In the genomic region with DNA sequence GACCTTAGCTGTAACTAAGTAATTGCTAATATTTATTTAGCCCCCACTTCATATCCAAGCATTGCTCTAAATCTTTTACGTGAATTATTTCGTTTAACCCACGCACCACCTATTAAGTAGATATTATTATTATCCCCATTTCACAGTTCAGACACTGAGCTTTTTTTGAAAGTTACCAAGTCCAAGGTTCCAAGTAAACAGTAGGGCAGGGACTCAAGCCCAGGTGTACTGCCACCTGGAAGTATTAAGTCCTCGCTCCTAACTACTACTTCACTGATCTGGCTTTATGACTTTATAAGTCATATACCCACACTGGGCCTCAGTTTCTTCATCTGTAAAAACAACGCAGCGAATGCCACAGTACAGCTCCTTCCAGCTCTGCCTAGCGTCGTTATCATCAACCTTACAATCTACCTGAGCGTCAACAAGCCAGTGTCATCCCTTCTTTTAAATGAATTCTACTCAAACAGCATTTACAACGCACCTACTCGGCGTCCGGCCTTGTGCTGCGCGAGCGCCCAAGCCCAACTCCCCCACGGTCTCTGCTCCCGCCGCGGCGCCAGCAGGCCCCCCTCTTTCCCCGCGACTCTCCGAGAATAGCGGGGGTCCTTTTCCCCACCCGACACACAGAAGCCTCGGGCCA, we compare ENCODE assay signal across 8 cellular contexts. TPM values are rescaled to one million over a fixed set of nuclear protein-coding genes. Genes with fewer than 3 reads are reported as not detected.
DNase-seq lines count a peak whose midpoint lies in the region; ATAC-seq and TF ChIP-seq lines count a peak whose summit lies in the region.

No MANE protein-coding gene starts in this region.

- TF ChIP-seq CTCF in AG10803 (conservative IDR thresholded peaks at IDR 0.05; ENCODE audit: low read length): no peak
- no peak for TF ChIP-seq CTCF in uterus (IDR thresholded peaks at IDR 0.05)

- H3K27me3 Mint-ChIP-seq in naive thymus-derived CD8-positive, alpha-beta T cell: peaks cover 0 to 4% (median 0%) of the 10 kb centered on the region in 5 donors

- 1% methylated on average over 27 of the region's 27 CpGs for WGBS in esophagus, 2 donors

- TF ChIP-seq POLR2A in uterus (IDR thresholded peaks at IDR 0.05): no peak

- H3K36me3 Mint-ChIP-seq in naive thymus-derived CD8-positive, alpha-beta T cell: peaks cover 0 to 8% (median 0%) of the 10 kb centered on the region in 3 donors

- H3K27me3 ChIP-seq in esophagus (ENCODE audit: control insufficient read depth in 1 of 2, insufficient read depth in 2 of 2, low read length in 2 of 2) (no peaks in the 10 kb centered on the region), uterus (no peaks in the 10 kb centered on the region)

- POLR2A ChIA-PET in naive thymus-derived CD8-positive, alpha-beta T cell (lab: Charles Lee): interaction anchor here (1.1 to 4.1 kb wide), 7 partner anchors 9 to 146 kb away, joined by 4 to 44 read pairs (median 9); a partner anchor contains a TSS

- H3K4me1 ChIP-seq in esophagus (ENCODE audit: control insufficient read depth in 2 of 2, insufficient read depth in 2 of 2, low read length in 1 of 2) (peaks cover 0 to 9% of the 10 kb centered on the region in 2 donors), uterus (peaks cover 0 to 12% of the 10 kb centered on the region in 2 donors)

- peak overlapping the region; percentile 95 to 100 (median 100) for H3K4me3 Mint-ChIP-seq in naive thymus-derived CD8-positive, alpha-beta T cell

- peak overlapping the region; percentile 92 for H3K4me3 ChIP-seq in AG10803 (ENCODE audit: low read length)
- peak overlapping the region; percentile 78 to 85 for H3K4me3 ChIP-seq in esophagus (ENCODE audit: low read depth in 1 of 2, low read length in 2 of 2)
- peak overlapping the region; percentile 94 to 96 for H3K4me3 ChIP-seq in uterus

- ATAC-seq in GM19023 (IDR thresholded peaks at IDR 0.05; ENCODE audit: unreplicated experiment) (peak; percentile 15), HG03432 (IDR thresholded peaks at IDR 0.05; ENCODE audit: unreplicated experiment) (peak; percentile 17)
- ATAC-seq in naive thymus-derived CD8-positive, alpha-beta T cell: peak; percentile 16 to 18

- H3K4me1 Mint-ChIP-seq in naive thymus-derived CD8-positive, alpha-beta T cell: peaks cover 18 to 57% (median 53%) of the 10 kb centered on the region in 4 donors

- intact Hi-C loops in uterus (cut with DNase I; ENCODE audit: low total_unique reads): no loop called here

- no peaks in the 10 kb centered on the region for H3K9me3 Mint-ChIP-seq in naive thymus-derived CD8-positive, alpha-beta T cell

- H3K27ac ChIP-seq in esophagus (ENCODE audit: low read depth in 2 of 2, low read length in 1 of 2) (peak overlapping the region; percentile 80 to 83), uterus (peak overlapping the region; percentile 80 to 81)

- DNase-seq in AG10803 (ENCODE audit: low read depth) (peak; percentile 9), UCSD-AML1 (lab: John Stamatoyannopoulos, UW; ENCODE audit: unreplicated experiment) (peak; percentile 39), uterus (peak in 1 of 2 donors; percentile 25), NCI-H1436 treated with DMSO at 0.1 percent for 48 hours (lab: John Stamatoyannopoulos, UW) (no peak)
- DNase-seq in naive thymus-derived CD8-positive, alpha-beta T cell: peak in 2 of 10 donors; percentile 20 to 35

- peak overlapping the region; percentile 97 to 100 (median 99) for H3K27ac Mint-ChIP-seq in naive thymus-derived CD8-positive, alpha-beta T cell

- H3K36me3 ChIP-seq in esophagus (ENCODE audit: control insufficient read depth in 2 of 2, insufficient read depth in 2 of 2, low read length in 1 of 2): no peaks in the 10 kb centered on the region
- H3K36me3 ChIP-seq in uterus: no peaks in the 10 kb centered on the region

- H3K9me3 ChIP-seq in esophagus (ENCODE audit: control insufficient read depth in 2 of 2, insufficient read depth in 1 of 2, low read depth in 1 of 2, low read length in 1 of 2) (no peaks in the 10 kb centered on the region), uterus (no peaks in the 10 kb centered on the region)

RNA-seq across cellular contexts. Expression of a gene that starts 0.6 kb away (rescaled TPM):
- polyA plus RNA-seq in esophagus: 10 to 100 TPM; 12.2 to 19.4 TPM
- 10 to 100 TPM; 78.6 to 84.9 TPM for total RNA-seq in naive thymus-derived CD8-positive, alpha-beta T cell
- polyA plus RNA-seq in naive thymus-derived CD8-positive, alpha-beta T cell: 10 to 100 TPM in 1 of 3 donors, 1 to 10 TPM in 2; 7.4 to 16.3 (median 7.5) TPM
- 10 to 100 TPM; 16.5 to 54.8 (median 24.4) TPM for total RNA-seq in uterus

RNA-seq across cellular contexts. Expression of a gene that starts 48.6 kb away (rescaled TPM):
- polyA plus RNA-seq in esophagus: 10 to 100 TPM in 1 of 2 donors, 1 to 10 TPM in 1; 6.9 to 15.4 TPM
- 100 to 1,000 TPM; 119 to 122 TPM for total RNA-seq in naive thymus-derived CD8-positive, alpha-beta T cell
- polyA plus RNA-seq in naive thymus-derived CD8-positive, alpha-beta T cell: 10 to 100 TPM; 26.4 to 65.3 (median 33.5) TPM
- total RNA-seq in uterus: 100 to 1,000 TPM in 2 of 4 donors, 10 to 100 TPM in 2; 60.0 to 199 (median 99.4) TPM
